ENCODE assay signal across 16 cellular contexts in the genomic region with DNA sequence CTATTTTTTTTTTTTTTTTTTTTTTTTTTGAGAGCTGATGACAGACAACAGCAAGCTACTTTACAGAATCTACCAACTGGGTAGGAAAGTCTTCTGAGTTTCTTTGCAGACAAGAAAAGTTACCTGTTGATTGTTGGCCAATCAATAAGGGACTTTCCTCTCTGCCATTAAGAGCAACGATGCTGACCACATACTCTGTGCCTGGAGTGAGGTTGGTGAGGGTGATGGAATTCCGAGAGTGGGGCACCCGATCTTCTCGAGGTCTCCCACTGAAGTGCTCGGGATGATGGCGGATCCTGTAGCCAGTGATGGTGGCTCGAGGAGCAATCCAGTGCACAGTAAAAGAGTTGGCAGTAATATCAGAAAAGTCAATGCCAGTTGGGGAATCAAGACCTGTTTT. TPM values are rescaled to one million over a fixed set of nuclear protein-coding genes. Genes with fewer than 3 reads are reported as not detected.
A peak's percentile ranks its signal among the peaks of the same experiment; 100 is the strongest.
DNase-seq lines count a peak whose midpoint lies in the region; ATAC-seq and TF ChIP-seq lines count a peak whose summit lies in the region.
"Had no signal": no experiment of that assay in that cellular context is flagged by ENCODE, and none has a peak within 500 bp of the region (broad histone marks: within the 10 kb centered on the region; RNA-seq: fewer than 3 reads in every experiment).

No MANE protein-coding gene starts in this region.

- in situ Hi-C loops in GM23248 (cut with MboI): no loop called here

- POLR2A ChIA-PET in WTC11 (lab: Charles Lee): interaction anchor here (0.6 kb wide), 1 partner anchor 50 kb away, joined by 4 read pairs; no protein-coding TSS in a partner anchor

- H3K36me3 ChIP-seq in GM23248 (ENCODE audit: low read depth) (peaks cover 91% of the 10 kb centered on the region), mesenchymal stem cell (ENCODE audit: control insufficient read depth in 1 of 2, insufficient read depth in 2 of 2, low read depth in 1 of 2, low read length in 2 of 2) (peaks cover 46 to 95% of the 10 kb centered on the region in 2 experiments)

- peak overlapping the region in 1 of 2 experiments; percentile 54 for H2BK12ac ChIP-seq in mesenchymal stem cell (ENCODE audit: low read length in 2 of 2)

- ATAC-seq in WTC11 (no peak), left lobe of liver (no peak)
- ATAC-seq: A549, HCT116 had no signal

- no peaks in the 10 kb centered on the region for H3K9me2 ChIP-seq in GM23248 (ENCODE audit: insufficient read depth)

- no peak overlapping the region for H2AFZ ChIP-seq in GM23248
- no peak overlapping the region for H2AFZ ChIP-seq in mesenchymal stem cell (ENCODE audit: low read depth, low read length)

- H3K14ac ChIP-seq in mesenchymal stem cell (ENCODE audit: low read length in 2 of 2): no peak overlapping the region

- TF ChIP-seq CTCF in WTC11 (IDR thresholded peaks at IDR 0.05): no peak
- no peak for TF ChIP-seq CTCF in coronary artery (IDR thresholded peaks at IDR 0.05)
- TF ChIP-seq CTCF in CD14-positive monocyte (IDR thresholded peaks at IDR 0.05): no peak

- no peaks in the 10 kb centered on the region for H3K79me2 ChIP-seq in GM23248 (ENCODE audit: insufficient read depth)

- H3K9ac ChIP-seq in GM23248 (peak overlapping the region; percentile 15), mesenchymal stem cell (ENCODE audit: low read length) (peak overlapping the region; percentile 14)
- H3K9ac ChIP-seq: BLaER1 treated with 17β-estradiol and CSF1 and Interleukin-3, amounts not matched to agents 10 nM and 100 nM had no signal

- no peak overlapping the region for H3K18ac ChIP-seq in mesenchymal stem cell (ENCODE audit: low read depth in 1 of 2, low read length in 2 of 2)

- H3K4me1 Mint-ChIP-seq in WTC11 (peaks cover 19% of the 10 kb centered on the region), CD14-positive monocyte (no peaks in the 10 kb centered on the region)

- H3K4me1 ChIP-seq in GM23248 (ENCODE audit: insufficient read depth) (peaks cover 5% of the 10 kb centered on the region; the same call in 1 of the 2 replicates), mesenchymal stem cell (ENCODE audit: control insufficient read depth, insufficient read depth, low read depth, low read length) (peaks cover 2% of the 10 kb centered on the region)
- H3K4me1 ChIP-seq: A549; BLaER1 treated with 17β-estradiol and CSF1 and Interleukin-3, amounts not matched to agents 10 nM and 100 nM had no signal

- H3K36me3 Mint-ChIP-seq in WTC11 (peaks cover 66% of the 10 kb centered on the region), CD14-positive monocyte (no peaks in the 10 kb centered on the region)

- no peak overlapping the region for H2BK120ac ChIP-seq in mesenchymal stem cell (ENCODE audit: low read depth, low read length)

- CTCF ChIA-PET in WTC11 (lab: Charles Lee): no interaction called here

- peaks cover 15% of the 10 kb centered on the region; the same call in 1 of the 2 replicates for H4K20me1 ChIP-seq in GM23248 (ENCODE audit: insufficient read depth)

- H3K23ac ChIP-seq in mesenchymal stem cell (ENCODE audit: low read length in 2 of 2): no peak overlapping the region

- no peak overlapping the region for H3K4me3 Mint-ChIP-seq in WTC11
- H3K4me3 Mint-ChIP-seq in CD14-positive monocyte: no peak overlapping the region
- H3K4me3 Mint-ChIP-seq: CD4-positive, alpha-beta T cell had no signal

- no peak overlapping the region for H2BK5ac ChIP-seq in mesenchymal stem cell (ENCODE audit: low read depth, low read length, poor library complexity, severe bottlenecking)

- 92 to 93% methylated on average over 7 of the region's 7 CpGs for WGBS in GM23248 (ENCODE audit: low coverage in 1 of 2, low lambda C conversion rate in 2 of 2, missing lambda C conversion rate in 2 of 2), 2 experiments
- 97% methylated on average over 7 of the region's 7 CpGs for WGBS in mesenchymal stem cell

- peaks cover 4% of the 10 kb centered on the region for H3K79me1 ChIP-seq in mesenchymal stem cell (replicated peaks; ENCODE audit: low read length, poor library complexity, severe bottlenecking)

- intact Hi-C loops in CD14-positive monocyte (cut with micrococcal nuclease): no loop called here

- no peaks in the 10 kb centered on the region; the same call in 1 of the 2 replicates for H3K9me3 Mint-ChIP-seq in WTC11
- peaks cover 0 to 4% (median 0%) of the 10 kb centered on the region in 7 donors for H3K9me3 Mint-ChIP-seq in CD14-positive monocyte
- H3K9me3 Mint-ChIP-seq: CD4-positive, alpha-beta T cell had no signal

- no peak overlapping the region for H3K4me2 ChIP-seq in GM23248 (ENCODE audit: unreplicated experiment)
- no peak overlapping the region for H3K4me2 ChIP-seq in mesenchymal stem cell (ENCODE audit: low read length, poor library complexity, severe bottlenecking)
- H3K4me2 ChIP-seq: A549; BLaER1 treated with 17β-estradiol and CSF1 and Interleukin-3, amounts not matched to agents 10 nM and 100 nM had no signal

- H3K27me3 ChIP-seq in GM23248 (replicated peaks; ENCODE audit: insufficient read depth): no peaks in the 10 kb centered on the region
- no peaks in the 10 kb centered on the region for H3K27me3 ChIP-seq in mesenchymal stem cell (ENCODE audit: control insufficient read depth in 1 of 2, insufficient read depth in 1 of 2, low read length in 2 of 2)
- H3K27me3 ChIP-seq: BLaER1 treated with 17β-estradiol and CSF1 and Interleukin-3, amounts not matched to agents 10 nM and 100 nM had no signal

- peak overlapping the region; percentile 52; the same call in 1 of the 2 replicates for H3K27ac Mint-ChIP-seq in WTC11
- H3K27ac Mint-ChIP-seq in CD14-positive monocyte: no peak overlapping the region
- H3K27ac Mint-ChIP-seq: CD4-positive, alpha-beta T cell had no signal

- H4K91ac ChIP-seq in mesenchymal stem cell (ENCODE audit: low read length): no peak overlapping the region

- H3K9me3 ChIP-seq in GM23248 (ENCODE audit: low read depth) (no peaks in the 10 kb centered on the region), mesenchymal stem cell (ENCODE audit: control insufficient read depth, low read length) (no peaks in the 10 kb centered on the region)
- H3K9me3 ChIP-seq: A549; BLaER1 treated with 17β-estradiol and CSF1 and Interleukin-3, amounts not matched to agents 10 nM and 100 nM had no signal

- H3K27ac ChIP-seq in GM23248 (peak overlapping the region; percentile 68), mesenchymal stem cell (ENCODE audit: low read length, poor library complexity, severe bottlenecking) (peak overlapping the region; percentile 35), coronary artery (no peak overlapping the region)
- H3K27ac ChIP-seq: A549; BLaER1 treated with 17β-estradiol and CSF1 and Interleukin-3, amounts not matched to agents 10 nM and 100 nM had no signal

- H3K27me3 Mint-ChIP-seq in WTC11 (ENCODE audit: low read depth): no peaks in the 10 kb centered on the region
- H3K27me3 Mint-ChIP-seq in CD14-positive monocyte (ENCODE audit: low read depth in 3 of 3): peaks cover 1 to 4% (median 2%) of the 10 kb centered on the region in 3 donors
- H3K27me3 Mint-ChIP-seq: CD4-positive, alpha-beta T cell had no signal

- no peak overlapping the region for H2BK15ac ChIP-seq in mesenchymal stem cell (ENCODE audit: low read depth, poor library complexity, severe bottlenecking)

- no peak for DNase-seq in GM23248
- no peak for DNase-seq in WTC11 (ENCODE audit: low spot score)
- DNase-seq in mesenchymal stem cell: no peak
- DNase-seq in coronary artery (ENCODE audit: low spot score): no peak
- no peak for DNase-seq in NCI-H1092 treated with DMSO at 0.1 percent for 48 hours (lab: John Stamatoyannopoulos, UW)
- DNase-seq in left lobe of liver (ENCODE audit: low spot score): no peak
- DNase-seq in CD14-positive monocyte (ENCODE audit: low spot score): no peak
- DNase-seq: AML-193; CD4-positive, alpha-beta T cell; DMS79 treated with DMSO at 0.1 percent for 48 hours; EL; IMR-90; KBM-7 had no signal

- H2AK5ac ChIP-seq in mesenchymal stem cell (ENCODE audit: low read length, severe bottlenecking): no peak overlapping the region

- no peak overlapping the region for H3K4me3 ChIP-seq in GM23248
- no peak overlapping the region for H3K4me3 ChIP-seq in mesenchymal stem cell (ENCODE audit: insufficient read depth in 1 of 2, low read depth in 1 of 2, low read length in 2 of 2)
- no peak overlapping the region for H3K4me3 ChIP-seq in coronary artery
- H3K4me3 ChIP-seq: A549; BLaER1 treated with 17β-estradiol and CSF1 and Interleukin-3, amounts not matched to agents 10 nM and 100 nM had no signal

- H3F3A ChIP-seq in GM23248 (ENCODE audit: insufficient read depth): peaks cover 98% of the 10 kb centered on the region

- no peak overlapping the region for H3K4ac ChIP-seq in mesenchymal stem cell (ENCODE audit: low read depth in 1 of 2, low read length in 2 of 2)

- H4K8ac ChIP-seq in mesenchymal stem cell (ENCODE audit: low read length): no peak overlapping the region

TF ChIP-seq in WTC11, 78 proteins besides CTCF, POLR2A, EP300 and RAD21 (continues in another document):
- TF ChIP-seq TEAD1 (CRISPR knock-in tag; IDR thresholded peaks at IDR 0.05): no peak
- TF ChIP-seq NFATC4 (CRISPR knock-in tag; IDR thresholded peaks at IDR 0.05): no peak

RNA-seq across cellular contexts. Expression of gene FN1, which starts 49.3 kb away (rescaled TPM):
- total RNA-seq in GM23248 (2014; rRNA removed; shearing (Covaris generic)): 33,406 and 36,331 TPM in 2 replicates
- polyA plus RNA-seq in GM23248 (2016; fragmentation: Nextera tagmentation; extraction: Ambion mirVana) (19,771 and 20,647 TPM in 2 replicates), CD14-positive monocyte (under 1 TPM; 0.23 to 0.72 TPM)
- total RNA-seq in WTC11 (2021) (102 to 115 TPM (median 111 TPM) in 3 replicates), left lobe of liver (1,295 TPM)
- polyA plus RNA-seq in mesenchymal stem cell (2013, experiment 1 of 2): 1,493 TPM
- 1,327 TPM for polyA plus RNA-seq in mesenchymal stem cell (2013, experiment 2 of 2)

Comparison
In these comparisons a context has a peak if more than half of its experiments do, and no peak if none do; other contexts are left out.
1. H3K27ac ChIP-seq: peak in GM23248 (single experiment) and mesenchymal stem cell (single experiment); none in coronary artery (0 of 2).
2. RNA of gene FN1, which starts 49.3 kb away (total RNA-seq): 33,406 to 36,331 TPM in GM23248; 1,295 TPM in left lobe of liver (single experiment) and 102 to 115 TPM in WTC11; every median in the first group is over 10 times any median in the second.